In the genomic region with DNA sequence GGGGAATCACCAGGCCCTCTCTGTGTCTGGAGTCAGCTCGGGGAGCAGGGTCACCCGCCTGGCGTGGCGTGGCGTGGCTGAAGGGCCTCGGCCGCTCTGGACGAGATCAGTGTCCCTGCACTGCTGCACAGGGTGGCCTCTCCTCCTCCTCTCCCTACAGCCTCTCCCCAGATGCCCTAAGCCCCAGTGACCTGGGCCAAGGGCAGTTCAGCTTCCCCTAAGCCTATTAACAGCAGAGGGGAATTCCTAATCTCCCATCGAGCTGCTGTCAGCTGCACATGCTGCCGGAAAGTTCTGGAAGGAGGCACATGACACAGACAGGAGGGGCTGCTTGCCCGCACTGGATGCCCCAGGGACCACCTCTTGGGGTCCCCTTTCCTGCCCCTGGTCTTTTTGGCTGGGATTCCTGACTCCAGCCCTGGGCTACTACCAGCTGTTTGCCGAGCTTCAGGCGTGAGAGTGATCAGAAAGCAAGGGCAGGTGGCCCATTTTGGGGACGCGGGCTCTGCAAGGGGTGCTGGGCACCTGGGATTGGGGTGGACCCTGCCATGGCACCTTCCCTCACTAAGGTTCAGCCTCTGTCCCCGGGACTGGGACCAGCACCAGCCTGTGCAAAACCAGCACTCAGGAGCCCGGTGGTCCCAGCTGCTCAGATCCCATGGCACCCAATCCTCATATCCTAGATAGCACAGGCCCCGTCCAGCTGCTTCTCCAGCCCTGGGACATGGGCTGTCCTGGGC, we compare ENCODE assay signal across 1 cellular context.
TF ChIP-seq lines count a peak whose summit lies in the region.

No MANE protein-coding gene starts in this region.

TF ChIP-seq in HepG2, 621 proteins besides CTCF, POLR2A, EP300 and RAD21 (continued from another document and continues in another):
- TF ChIP-seq IRF1 (CRISPR knock-in tag; IDR thresholded peaks at IDR 0.05; ENCODE audit: low read depth) (no peak), GPN1 (CRISPR knock-in tag; IDR thresholded peaks at IDR 0.05; ENCODE audit: borderline replicate concordance) (no peak), ZBED4 (CRISPR knock-in tag; IDR thresholded peaks at IDR 0.05; ENCODE audit: borderline replicate concordance) (peak; percentile 57; the same call in 1 of the 2 replicates), KDM6A (CRISPR knock-in tag; IDR thresholded peaks at IDR 0.05; ENCODE audit: low read depth) (no peak), TFDP2 (CRISPR knock-in tag; IDR thresholded peaks at IDR 0.05) (peak; percentile 74), ZNF776 (CRISPR knock-in tag; IDR thresholded peaks at IDR 0.05) (no peak), ZZZ3 (CRISPR knock-in tag; IDR thresholded peaks at IDR 0.05; ENCODE audit: borderline replicate concordance) (peak; percentile 48; the same call in 1 of the 2 replicates), ZMYM3 (CRISPR knock-in tag; IDR thresholded peaks at IDR 0.05) (peak; percentile 44; the same call in 1 of the 2 replicates), TBX2 (CRISPR knock-in tag; IDR thresholded peaks at IDR 0.05; ENCODE audit: borderline replicate concordance) (no peak; the same call in 1 of the 2 replicates), SP140L (CRISPR knock-in tag; IDR thresholded peaks at IDR 0.05; ENCODE audit: borderline replicate concordance) (no peak), CSRNP2 (CRISPR knock-in tag; conservative IDR thresholded peaks at IDR 0.05; ENCODE audit: low read depth) (no peak), FOXK2 (IDR thresholded peaks at IDR 0.05) (no peak), TAF1 (CRISPR knock-in tag; IDR thresholded peaks at IDR 0.05) (no peak), NFKBIZ (CRISPR knock-in tag; IDR thresholded peaks at IDR 0.05) (no peak), IRF2 (CRISPR knock-in tag; IDR thresholded peaks at IDR 0.05) (0 out of 2 replicates have a peak, but pooled peaks have one; percentile 18), CC2D1A (CRISPR knock-in tag; IDR thresholded peaks at IDR 0.05) (no peak), ZNF816 (CRISPR knock-in tag; IDR thresholded peaks at IDR 0.05; ENCODE audit: borderline replicate concordance) (no peak), AHR (CRISPR knock-in tag; IDR thresholded peaks at IDR 0.05) (no peak), ZBTB37 (CRISPR knock-in tag; IDR thresholded peaks at IDR 0.05) (no peak)
- TF ChIP-seq, protein P1, sequence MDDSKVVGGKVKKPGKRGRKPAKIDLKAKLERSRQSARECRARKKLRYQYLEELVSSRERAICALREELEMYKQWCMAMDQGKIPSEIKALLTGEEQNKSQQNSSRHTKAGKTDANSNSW (CRISPR knock-in tag; IDR thresholded peaks at IDR 0.05; ENCODE audit: borderline replicate concordance) = no peak
- TF ChIP-seq, protein P2, sequence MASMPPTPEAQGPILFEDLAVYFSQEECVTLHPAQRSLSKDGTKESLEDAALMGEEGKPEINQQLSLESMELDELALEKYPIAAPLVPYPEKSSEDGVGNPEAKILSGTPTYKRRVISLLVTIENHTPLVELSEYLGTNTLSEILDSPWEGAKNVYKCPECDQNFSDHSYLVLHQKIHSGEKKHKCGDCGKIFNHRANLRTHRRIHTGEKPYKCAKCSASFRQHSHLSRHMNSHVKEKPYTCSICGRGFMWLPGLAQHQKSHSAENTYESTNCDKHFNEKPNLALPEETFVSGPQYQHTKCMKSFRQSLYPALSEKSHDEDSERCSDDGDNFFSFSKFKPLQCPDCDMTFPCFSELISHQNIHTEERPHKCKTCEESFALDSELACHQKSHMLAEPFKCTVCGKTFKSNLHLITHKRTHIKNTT (CRISPR knock-in tag; IDR thresholded peaks at IDR 0.05) = no peak
- TF ChIP-seq, protein P3, sequence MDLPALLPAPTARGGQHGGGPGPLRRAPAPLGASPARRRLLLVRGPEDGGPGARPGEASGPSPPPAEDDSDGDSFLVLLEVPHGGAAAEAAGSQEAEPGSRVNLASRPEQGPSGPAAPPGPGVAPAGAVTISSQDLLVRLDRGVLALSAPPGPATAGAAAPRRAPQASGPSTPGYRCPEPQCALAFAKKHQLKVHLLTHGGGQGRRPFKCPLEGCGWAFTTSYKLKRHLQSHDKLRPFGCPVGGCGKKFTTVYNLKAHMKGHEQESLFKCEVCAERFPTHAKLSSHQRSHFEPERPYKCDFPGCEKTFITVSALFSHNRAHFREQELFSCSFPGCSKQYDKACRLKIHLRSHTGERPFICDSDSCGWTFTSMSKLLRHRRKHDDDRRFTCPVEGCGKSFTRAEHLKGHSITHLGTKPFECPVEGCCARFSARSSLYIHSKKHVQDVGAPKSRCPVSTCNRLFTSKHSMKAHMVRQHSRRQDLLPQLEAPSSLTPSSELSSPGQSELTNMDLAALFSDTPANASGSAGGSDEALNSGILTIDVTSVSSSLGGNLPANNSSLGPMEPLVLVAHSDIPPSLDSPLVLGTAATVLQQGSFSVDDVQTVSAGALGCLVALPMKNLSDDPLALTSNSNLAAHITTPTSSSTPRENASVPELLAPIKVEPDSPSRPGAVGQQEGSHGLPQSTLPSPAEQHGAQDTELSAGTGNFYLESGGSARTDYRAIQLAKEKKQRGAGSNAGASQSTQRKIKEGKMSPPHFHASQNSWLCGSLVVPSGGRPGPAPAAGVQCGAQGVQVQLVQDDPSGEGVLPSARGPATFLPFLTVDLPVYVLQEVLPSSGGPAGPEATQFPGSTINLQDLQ (CRISPR knock-in tag; IDR thresholded peaks at IDR 0.05) = no peak
- TF ChIP-seq, protein P4, sequence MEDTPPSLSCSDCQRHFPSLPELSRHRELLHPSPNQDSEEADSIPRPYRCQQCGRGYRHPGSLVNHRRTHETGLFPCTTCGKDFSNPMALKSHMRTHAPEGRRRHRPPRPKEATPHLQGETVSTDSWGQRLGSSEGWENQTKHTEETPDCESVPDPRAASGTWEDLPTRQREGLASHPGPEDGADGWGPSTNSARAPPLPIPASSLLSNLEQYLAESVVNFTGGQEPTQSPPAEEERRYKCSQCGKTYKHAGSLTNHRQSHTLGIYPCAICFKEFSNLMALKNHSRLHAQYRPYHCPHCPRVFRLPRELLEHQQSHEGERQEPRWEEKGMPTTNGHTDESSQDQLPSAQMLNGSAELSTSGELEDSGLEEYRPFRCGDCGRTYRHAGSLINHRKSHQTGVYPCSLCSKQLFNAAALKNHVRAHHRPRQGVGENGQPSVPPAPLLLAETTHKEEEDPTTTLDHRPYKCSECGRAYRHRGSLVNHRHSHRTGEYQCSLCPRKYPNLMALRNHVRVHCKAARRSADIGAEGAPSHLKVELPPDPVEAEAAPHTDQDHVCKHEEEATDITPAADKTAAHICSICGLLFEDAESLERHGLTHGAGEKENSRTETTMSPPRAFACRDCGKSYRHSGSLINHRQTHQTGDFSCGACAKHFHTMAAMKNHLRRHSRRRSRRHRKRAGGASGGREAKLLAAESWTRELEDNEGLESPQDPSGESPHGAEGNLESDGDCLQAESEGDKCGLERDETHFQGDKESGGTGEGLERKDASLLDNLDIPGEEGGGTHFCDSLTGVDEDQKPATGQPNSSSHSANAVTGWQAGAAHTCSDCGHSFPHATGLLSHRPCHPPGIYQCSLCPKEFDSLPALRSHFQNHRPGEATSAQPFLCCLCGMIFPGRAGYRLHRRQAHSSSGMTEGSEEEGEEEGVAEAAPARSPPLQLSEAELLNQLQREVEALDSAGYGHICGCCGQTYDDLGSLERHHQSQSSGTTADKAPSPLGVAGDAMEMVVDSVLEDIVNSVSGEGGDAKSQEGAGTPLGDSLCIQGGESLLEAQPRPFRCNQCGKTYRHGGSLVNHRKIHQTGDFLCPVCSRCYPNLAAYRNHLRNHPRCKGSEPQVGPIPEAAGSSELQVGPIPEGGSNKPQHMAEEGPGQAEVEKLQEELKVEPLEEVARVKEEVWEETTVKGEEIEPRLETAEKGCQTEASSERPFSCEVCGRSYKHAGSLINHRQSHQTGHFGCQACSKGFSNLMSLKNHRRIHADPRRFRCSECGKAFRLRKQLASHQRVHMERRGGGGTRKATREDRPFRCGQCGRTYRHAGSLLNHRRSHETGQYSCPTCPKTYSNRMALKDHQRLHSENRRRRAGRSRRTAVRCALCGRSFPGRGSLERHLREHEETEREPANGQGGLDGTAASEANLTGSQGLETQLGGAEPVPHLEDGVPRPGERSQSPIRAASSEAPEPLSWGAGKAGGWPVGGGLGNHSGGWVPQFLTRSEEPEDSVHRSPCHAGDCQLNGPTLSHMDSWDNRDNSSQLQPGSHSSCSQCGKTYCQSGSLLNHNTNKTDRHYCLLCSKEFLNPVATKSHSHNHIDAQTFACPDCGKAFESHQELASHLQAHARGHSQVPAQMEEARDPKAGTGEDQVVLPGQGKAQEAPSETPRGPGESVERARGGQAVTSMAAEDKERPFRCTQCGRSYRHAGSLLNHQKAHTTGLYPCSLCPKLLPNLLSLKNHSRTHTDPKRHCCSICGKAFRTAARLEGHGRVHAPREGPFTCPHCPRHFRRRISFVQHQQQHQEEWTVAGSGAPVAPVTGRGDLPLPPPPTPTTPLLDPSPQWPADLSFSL (CRISPR knock-in tag; IDR thresholded peaks at IDR 0.05) = no peak
- TF ChIP-seq, protein P5, sequence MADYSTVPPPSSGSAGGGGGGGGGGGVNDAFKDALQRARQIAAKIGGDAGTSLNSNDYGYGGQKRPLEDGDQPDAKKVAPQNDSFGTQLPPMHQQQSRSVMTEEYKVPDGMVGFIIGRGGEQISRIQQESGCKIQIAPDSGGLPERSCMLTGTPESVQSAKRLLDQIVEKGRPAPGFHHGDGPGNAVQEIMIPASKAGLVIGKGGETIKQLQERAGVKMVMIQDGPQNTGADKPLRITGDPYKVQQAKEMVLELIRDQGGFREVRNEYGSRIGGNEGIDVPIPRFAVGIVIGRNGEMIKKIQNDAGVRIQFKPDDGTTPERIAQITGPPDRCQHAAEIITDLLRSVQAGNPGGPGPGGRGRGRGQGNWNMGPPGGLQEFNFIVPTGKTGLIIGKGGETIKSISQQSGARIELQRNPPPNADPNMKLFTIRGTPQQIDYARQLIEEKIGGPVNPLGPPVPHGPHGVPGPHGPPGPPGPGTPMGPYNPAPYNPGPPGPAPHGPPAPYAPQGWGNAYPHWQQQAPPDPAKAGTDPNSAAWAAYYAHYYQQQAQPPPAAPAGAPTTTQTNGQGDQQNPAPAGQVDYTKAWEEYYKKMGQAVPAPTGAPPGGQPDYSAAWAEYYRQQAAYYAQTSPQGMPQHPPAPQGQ (CRISPR knock-in tag; IDR thresholded peaks at IDR 0.05; ENCODE audit: borderline replicate concordance) = no peak
- TF ChIP-seq, protein P6, sequence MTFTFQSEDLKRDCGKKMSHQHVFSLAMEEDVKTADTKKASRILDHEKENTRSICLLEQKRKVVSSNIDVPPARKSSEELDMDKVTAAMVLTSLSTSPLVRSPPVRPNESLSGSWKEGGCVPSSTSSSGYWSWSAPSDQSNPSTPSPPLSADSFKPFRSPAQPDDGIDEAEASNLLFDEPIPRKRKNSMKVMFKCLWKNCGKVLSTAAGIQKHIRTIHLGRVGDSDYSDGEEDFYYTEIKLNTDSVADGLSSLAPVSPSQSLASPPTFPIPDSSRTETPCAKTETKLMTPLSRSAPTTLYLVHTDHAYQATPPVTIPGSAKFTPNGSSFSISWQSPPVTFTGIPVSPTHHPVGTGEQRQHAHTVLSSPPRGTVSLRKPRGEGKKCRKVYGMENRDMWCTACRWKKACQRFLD (CRISPR knock-in tag; IDR thresholded peaks at IDR 0.05; ENCODE audit: borderline replicate concordance) = 0 out of 2 replicates have a peak, but pooled peaks have one; percentile 30
